8 cellular contexts compared by ENCODE assay signal in genomic region chr19:52992109-52993004, GRCh38. TPM values are rescaled to one million over a fixed set of nuclear protein-coding genes. Genes with fewer than 3 reads are reported as not detected.
DNase-seq lines count a peak whose midpoint lies in the region; ATAC-seq and TF ChIP-seq lines count a peak whose summit lies in the region.

No MANE protein-coding gene starts in this region.

- H3K36me3 ChIP-seq in upper lobe of right lung = no peaks in the 10 kb centered on the region

- no peaks in the 10 kb centered on the region for H3K27me3 ChIP-seq in upper lobe of right lung

- H3K4me1 ChIP-seq in upper lobe of right lung = peaks cover 12% of the 10 kb centered on the region

- no peak for ATAC-seq in activated naive CD4-positive, alpha-beta T cell treated with anti-CD3 and anti-CD28 coated beads, Interleukin-2, amount 50 U/mL, for 72 hours
- ATAC-seq in memory B cell (ENCODE audit: low read depth) (no peak), upper lobe of right lung (peak; percentile 15), HG03442 (IDR thresholded peaks at IDR 0.05; ENCODE audit: unreplicated experiment) (no peak), HG03432 (IDR thresholded peaks at IDR 0.05; ENCODE audit: unreplicated experiment) (no peak)

- peak; percentile 9 for DNase-seq in activated naive CD4-positive, alpha-beta T cell treated with anti-CD3 and anti-CD28 coated beads for 36 hours
- no peak for DNase-seq in activated naive CD4-positive, alpha-beta T cell treated with anti-CD3 and anti-CD28 coated beads, Interleukin-2, amount 50 U/mL, for 72 hours (ENCODE audit: low spot score in 2 of 2)
- DNase-seq in dermis blood vessel endothelial cell = peak; percentile 50
- DNase-seq in memory B cell (ENCODE audit: low spot score in 2 of 2) = peak in 1 of 2 donors; percentile 13
- DNase-seq in upper lobe of right lung = peak; percentile 70
- DNase-seq in NCI-H2081 treated with DMSO at 0.1 percent for 48 hours (lab: John Stamatoyannopoulos, UW) = no peak

- peaks cover 26% of the 10 kb centered on the region for H3K36me3 Mint-ChIP-seq in activated naive CD4-positive, alpha-beta T cell treated with anti-CD3 and anti-CD28 coated beads for 36 hours (ENCODE audit: low read depth)
- peaks cover 19 to 29% of the 10 kb centered on the region in 2 donors for H3K36me3 Mint-ChIP-seq in activated naive CD4-positive, alpha-beta T cell treated with anti-CD3 and anti-CD28 coated beads, Interleukin-2, amount 50 U/mL, for 72 hours
- H3K36me3 Mint-ChIP-seq in memory B cell = peaks cover 9% of the 10 kb centered on the region

- CTCF ChIA-PET in activated naive CD4-positive, alpha-beta T cell treated with anti-CD3 and anti-CD28 coated beads for 36 hours (lab: Charles Lee) = no interaction called here

- peaks cover 13% of the 10 kb centered on the region for H3K4me1 Mint-ChIP-seq in activated naive CD4-positive, alpha-beta T cell treated with anti-CD3 and anti-CD28 coated beads for 36 hours (ENCODE audit: low read depth)
- peaks cover 5% of the 10 kb centered on the region for H3K4me1 Mint-ChIP-seq in memory B cell

- H3K9me3 Mint-ChIP-seq in activated naive CD4-positive, alpha-beta T cell treated with anti-CD3 and anti-CD28 coated beads for 36 hours = peaks cover 11% of the 10 kb centered on the region
- peaks cover 10 to 24% of the 10 kb centered on the region in 2 donors for H3K9me3 Mint-ChIP-seq in activated naive CD4-positive, alpha-beta T cell treated with anti-CD3 and anti-CD28 coated beads, Interleukin-2, amount 50 U/mL, for 72 hours
- H3K9me3 Mint-ChIP-seq in memory B cell = peaks cover 12% of the 10 kb centered on the region

- peak overlapping the region; percentile 54 for H3K4me3 ChIP-seq in upper lobe of right lung

- H3K27me3 Mint-ChIP-seq in activated naive CD4-positive, alpha-beta T cell treated with anti-CD3 and anti-CD28 coated beads for 36 hours (ENCODE audit: low read depth) = peaks cover 2% of the 10 kb centered on the region
- H3K27me3 Mint-ChIP-seq in memory B cell = peaks cover 8% of the 10 kb centered on the region

- no peak overlapping the region for H3K27ac Mint-ChIP-seq in activated naive CD4-positive, alpha-beta T cell treated with anti-CD3 and anti-CD28 coated beads for 36 hours
- H3K27ac Mint-ChIP-seq in activated naive CD4-positive, alpha-beta T cell treated with anti-CD3 and anti-CD28 coated beads, Interleukin-2, amount 50 U/mL, for 72 hours = no peak overlapping the region
- H3K27ac Mint-ChIP-seq in memory B cell = no peak overlapping the region

- peak overlapping the region; percentile 9 for H3K27ac ChIP-seq in upper lobe of right lung

- H3K9me3 ChIP-seq in upper lobe of right lung = no peaks in the 10 kb centered on the region

- H3K4me3 Mint-ChIP-seq in activated naive CD4-positive, alpha-beta T cell treated with anti-CD3 and anti-CD28 coated beads for 36 hours = peak overlapping the region; percentile 77
- peak overlapping the region; percentile 54 for H3K4me3 Mint-ChIP-seq in memory B cell

- no peak for TF ChIP-seq CTCF in upper lobe of right lung (IDR thresholded peaks at IDR 0.05)

- intact Hi-C loops in activated naive CD4-positive, alpha-beta T cell treated with anti-CD3 and anti-CD28 coated beads for 36 hours (cut with micrococcal nuclease) = loop anchor here (1.0 to 5.0 kb wide), 3 partner anchors 30 to 744 kb away; partner anchors contain the start of gene ZNF816
- intact Hi-C loops in upper lobe of right lung (cut with DNase I) = no loop called here

RNA-seq across cellular contexts. Expression of gene ERVV-1, which starts 21.4 kb away (rescaled TPM):
- total RNA-seq in activated naive CD4-positive, alpha-beta T cell treated with anti-CD3 and anti-CD28 coated beads for 36 hours = not detected
- not detected for total RNA-seq in activated naive CD4-positive, alpha-beta T cell treated with anti-CD3 and anti-CD28 coated beads, Interleukin-2, amount 50 U/mL, for 72 hours
- total RNA-seq in dermis blood vessel endothelial cell = not detected in 2 replicates
- not detected for total RNA-seq in upper lobe of right lung

RNA-seq across cellular contexts. Expression of gene ZNF816, which starts 29.7 kb away (rescaled TPM):
- total RNA-seq in activated naive CD4-positive, alpha-beta T cell treated with anti-CD3 and anti-CD28 coated beads for 36 hours = 10 to 100 TPM; 10.4 to 10.7 TPM
- total RNA-seq in activated naive CD4-positive, alpha-beta T cell treated with anti-CD3 and anti-CD28 coated beads, Interleukin-2, amount 50 U/mL, for 72 hours = 10 to 100 TPM in 1 of 2 donors, 1 to 10 TPM in 1; 7.0 to 13.0 TPM
- total RNA-seq in dermis blood vessel endothelial cell = 6.1 and 9.0 TPM in 2 replicates
- total RNA-seq in upper lobe of right lung = 9.8 TPM

RNA-seq across cellular contexts. Expression of gene ERVV-2, which starts 52.2 kb away (rescaled TPM):
- total RNA-seq in activated naive CD4-positive, alpha-beta T cell treated with anti-CD3 and anti-CD28 coated beads for 36 hours = not detected
- total RNA-seq in activated naive CD4-positive, alpha-beta T cell treated with anti-CD3 and anti-CD28 coated beads, Interleukin-2, amount 50 U/mL, for 72 hours = not detected
- not detected in 2 replicates for total RNA-seq in dermis blood vessel endothelial cell
- not detected for total RNA-seq in upper lobe of right lung

Comparison
In these comparisons a context has a peak if more than half of its experiments do, and no peak if none do; other contexts are left out.
1. DNase-seq: peak in activated naive CD4-positive, alpha-beta T cell treated with anti-CD3 and anti-CD28 coated beads for 36 hours (single experiment), dermis blood vessel endothelial cell (single experiment) and upper lobe of right lung (single experiment); none in activated naive CD4-positive, alpha-beta T cell treated with anti-CD3 and anti-CD28 coated beads, Interleukin-2, amount 50 U/mL, for 72 hours (0 of 2) and NCI-H2081 treated with DMSO at 0.1 percent for 48 hours (single experiment).